Comparison of ENCODE assay signal across 21 cellular contexts in genomic region chr2:110780461-110780860, GRCh38. TPM values are rescaled to one million over a fixed set of nuclear protein-coding genes. Genes with fewer than 3 reads are reported as not detected.
"Had no signal": no experiment of that assay in that cellular context is flagged by ENCODE, and none has a peak within 500 bp of the region (broad histone marks: within the 10 kb centered on the region; RNA-seq: fewer than 3 reads in every experiment).

No MANE protein-coding gene starts in this region.

- H2AFZ ChIP-seq: parathyroid adenoma had no signal

- H3K79me2 ChIP-seq: parathyroid adenoma had no signal

- H3K4me3 ChIP-seq: dorsolateral prefrontal cortex, left lung, sigmoid colon, spleen, testis, upper lobe of left lung had no signal

- H3K27me3 ChIP-seq: left lung, sigmoid colon, testis, upper lobe of left lung had no signal

- H3K36me3 ChIP-seq: left lung, sigmoid colon, spleen, upper lobe of left lung had no signal

- H3K9ac ChIP-seq: parathyroid adenoma had no signal

- FAIRE-seq: colon had no signal

- H3K4me1 ChIP-seq: left lung, parathyroid adenoma, sigmoid colon, spleen, testis, upper lobe of left lung had no signal

- ATAC-seq: activated CD8-positive, alpha-beta T cell treated with anti-CD3 and anti-CD28 coated beads for 36 hours; activated naive CD8-positive, alpha-beta T cell treated with anti-CD3 and anti-CD28 coated beads, Interleukin-2, amount 50 U/mL, for 24 hours; activated T-cell treated with anti-CD3 and anti-CD28 coated beads, Interleukin-2, amount 50 U/mL, for 4 hours; left lung; stimulated activated memory B cell treated with anti-CD40 and anti-IgM and Interleukin-4, amounts not matched to agents 10 μg/mL and 1 μg/mL and 100 μg/mL, for 72 hours had no signal

- DNase-seq: activated CD4-positive, alpha-beta T cell treated with anti-CD3 and anti-CD28 coated beads, Interleukin-2, amount 10 ng/mL, durations not matched to agents 24 days and 14 days; activated CD4-positive, CD25-positive, alpha-beta regulatory T cell; activated CD8-positive, alpha-beta T cell treated with anti-CD3 and anti-CD28 coated beads for 36 hours; activated naive CD4-positive, alpha-beta T cell treated with anti-CD3 and anti-CD28 coated beads, Interleukin-2, amount 10 ng/mL, durations not matched to agents 7 days and 5 days; activated naive CD8-positive, alpha-beta T cell treated with anti-CD3 and anti-CD28 coated beads, Interleukin-2, amount 50 U/mL, for 24 hours; activated T-cell treated with anti-CD3 and anti-CD28 coated beads, Interleukin-2, amount 50 U/mL, for 4 hours; anterior cingulate cortex; central memory CD4-positive, alpha-beta T cell; dorsolateral prefrontal cortex; endodermal cell; foreskin melanocyte; left lung; sigmoid colon; spleen; stimulated activated CD4-positive, alpha-beta T cell treated with anti-CD3 and anti-CD28 coated beads, Interleukin-4, amount 100 ng/mL, for 4 hours; testis; upper lobe of left lung had no signal

- H3K27ac ChIP-seq: dorsolateral prefrontal cortex, left lung, parathyroid adenoma, sigmoid colon, spleen, testis, upper lobe of left lung had no signal

- H3K9me3 ChIP-seq: left lung, sigmoid colon, spleen, testis, upper lobe of left lung had no signal

RNA-seq across cellular contexts. Expression of gene ACOXL, which starts 48.1 kb away (rescaled TPM):
- total RNA-seq: lung microvascular endothelial cell, sigmoid colon had no signal
